Comparison of ENCODE assay signal across 13 cellular contexts in genomic region chr17:31415640-31416502, GRCh38. TPM values are rescaled to one million over a fixed set of nuclear protein-coding genes. Genes with fewer than 3 reads are reported as not detected.
DNase-seq lines count a peak whose midpoint lies in the region; ATAC-seq and TF ChIP-seq lines count a peak whose summit lies in the region.
"Had no signal": no experiment of that assay in that cellular context is flagged by ENCODE, and none has a peak within 500 bp of the region (broad histone marks: within the 10 kb centered on the region; RNA-seq: fewer than 3 reads in every experiment).

No MANE protein-coding gene starts in this region.

- POLR2A ChIA-PET in Caco-2 (lab: Charles Lee) = no interaction called here

- no peak for DNase-seq in Caco-2
- no peak for DNase-seq in SJCRH30
- DNase-seq in endodermal cell = no peak
- DNase-seq in posterior vena cava (ENCODE audit: low spot score) = peak; percentile 71
- DNase-seq in mucosa of gallbladder (ENCODE audit: low spot score) = no peak
- no peak for DNase-seq in mesothelial cell of epicardium (ENCODE audit: low spot score in 2 of 2, unreplicated experiment in 2 of 2)
- DNase-seq: EL, NCI-H1930, NCI-H2171, NCI-H510A treated with DMSO at 0.1 percent for 48 hours had no signal

- H3K27ac ChIP-seq in SJCRH30 (peak overlapping the region; percentile 66), endodermal cell (ENCODE audit: low read depth, low read length) (peak overlapping the region; percentile 57)
- H3K27ac ChIP-seq: SJSA1 had no signal

- no peaks in the 10 kb centered on the region for H3K4me1 ChIP-seq in Caco-2
- peaks cover 45% of the 10 kb centered on the region for H3K4me1 ChIP-seq in SJCRH30
- H3K4me1 ChIP-seq in endodermal cell (ENCODE audit: control insufficient read depth, insufficient read depth, low read length) = no peaks in the 10 kb centered on the region

- H3K27ac Mint-ChIP-seq in Caco-2 (ENCODE audit: unreplicated experiment) = peak overlapping the region; percentile 49
- H3K27ac Mint-ChIP-seq in endodermal cell = no peak overlapping the region
- H3K27ac Mint-ChIP-seq in mesothelial cell of epicardium = no peak overlapping the region

- H3K4me3 Mint-ChIP-seq in Caco-2 (ENCODE audit: unreplicated experiment) (no peak overlapping the region), endodermal cell (no peak overlapping the region), mesothelial cell of epicardium (no peak overlapping the region)

- TF ChIP-seq CTCF in Caco-2 (IDR thresholded peaks at IDR 0.05; ENCODE audit: insufficient read depth in 1 of 2, low read depth in 1 of 2, low read length in 1 of 2, severe bottlenecking in 1 of 2, unreplicated experiment in 1 of 2) (no peak), endodermal cell (conservative IDR thresholded peaks at IDR 0.05) (no peak), mesothelial cell of epicardium (IDR thresholded peaks at IDR 0.05; ENCODE audit: unreplicated experiment) (no peak)

- H3K27me3 ChIP-seq in Caco-2 (replicated peaks; ENCODE audit: control insufficient read depth, insufficient read depth, low read length) = no peaks in the 10 kb centered on the region
- no peaks in the 10 kb centered on the region for H3K27me3 ChIP-seq in SJCRH30
- H3K27me3 ChIP-seq in endodermal cell (ENCODE audit: control insufficient read depth, insufficient read depth, low read length, poor library complexity, severe bottlenecking) = no peaks in the 10 kb centered on the region
- H3K27me3 ChIP-seq: SJSA1 had no signal

- H3K36me3 Mint-ChIP-seq in Caco-2 (ENCODE audit: insufficient read depth, unreplicated experiment) (no peaks in the 10 kb centered on the region), endodermal cell (ENCODE audit: low read depth) (no peaks in the 10 kb centered on the region), mesothelial cell of epicardium (no peaks in the 10 kb centered on the region)

- H3K9me3 ChIP-seq in Caco-2 (no peaks in the 10 kb centered on the region; the same call in 1 of the 2 replicates), SJCRH30 (replicated peaks) (no peaks in the 10 kb centered on the region), endodermal cell (ENCODE audit: control insufficient read depth, low read length) (no peaks in the 10 kb centered on the region)
- H3K9me3 ChIP-seq: SJSA1 had no signal

- H3K4me1 Mint-ChIP-seq in Caco-2 (ENCODE audit: low read depth, unreplicated experiment) (no peaks in the 10 kb centered on the region), endodermal cell (peaks cover 7% of the 10 kb centered on the region), mesothelial cell of epicardium (no peaks in the 10 kb centered on the region)

- no peak overlapping the region for H3K4me3 ChIP-seq in Caco-2 (ENCODE audit: low read depth, low read length)
- no peak overlapping the region for H3K4me3 ChIP-seq in SJCRH30
- no peak overlapping the region for H3K4me3 ChIP-seq in endodermal cell (ENCODE audit: low read length)
- H3K4me3 ChIP-seq: SJSA1 had no signal

- H3K9me3 Mint-ChIP-seq in Caco-2 (ENCODE audit: unreplicated experiment) (no peaks in the 10 kb centered on the region), endodermal cell (no peaks in the 10 kb centered on the region), mesothelial cell of epicardium (no peaks in the 10 kb centered on the region)

- no peaks in the 10 kb centered on the region for H3K27me3 Mint-ChIP-seq in Caco-2 (ENCODE audit: insufficient read depth, unreplicated experiment)
- no peaks in the 10 kb centered on the region for H3K27me3 Mint-ChIP-seq in endodermal cell (ENCODE audit: insufficient read depth)
- H3K27me3 Mint-ChIP-seq in mesothelial cell of epicardium (ENCODE audit: low read depth) = peaks cover 18% of the 10 kb centered on the region

- BruUV-seq in Caco-2 (replicated peaks; lab: Mats Ljungman, UMichigan) = no TSS peak

- no peak overlapping the region for H3K9ac ChIP-seq in endodermal cell (ENCODE audit: extremely low read depth, low read length, poor library complexity, severe bottlenecking)

- 90 to 96% methylated on average over 16 to 22 of the region's 22 CpGs for WGBS in endodermal cell (ENCODE audit: insufficient coverage in 1 of 2, insufficient read length in 1 of 2), 2 experiments

- CTCF ChIA-PET in Caco-2 (lab: Charles Lee) = no interaction called here

- intact Hi-C loops in Caco-2 (cut with micrococcal nuclease; ENCODE audit: unreplicated experiment) (no loop called here), posterior vena cava (cut with DNase I) (no loop called here)

- no peaks in the 10 kb centered on the region for H3K36me3 ChIP-seq in Caco-2 (ENCODE audit: control insufficient read depth, insufficient read depth, low read length)
- H3K36me3 ChIP-seq in SJCRH30 = no peaks in the 10 kb centered on the region
- no peaks in the 10 kb centered on the region for H3K36me3 ChIP-seq in endodermal cell (ENCODE audit: control insufficient read depth, insufficient read depth, low read length)
- H3K36me3 ChIP-seq: SJSA1 had no signal

- ATAC-seq in GM19324 (IDR thresholded peaks at IDR 0.05; ENCODE audit: low FRiP score, unreplicated experiment) = no peak
- no peak for ATAC-seq in HG02678 (IDR thresholded peaks at IDR 0.05; ENCODE audit: unreplicated experiment)

RNA-seq across cellular contexts. Expression of gene RAB11FIP4, which starts 24.4 kb away (rescaled TPM):
- total RNA-seq in Caco-2 (2022) (84.2 and 90.3 TPM in 2 replicates), endodermal cell (10 to 100 TPM; 35.6 to 62.2 TPM), posterior vena cava (1 to 10 TPM in 1 of 2 donors, under 1 TPM in 1; 0.83 to 1.0 TPM), mucosa of gallbladder (37.6 TPM), mesothelial cell of epicardium (21.1 to 21.8 TPM (median 21.2 TPM) in 3 replicates)
- total RNA-seq in SJCRH30 (2014; rRNA removed; shearing (Covaris generic)) = 0.04 and 0.05 TPM in 2 replicates
- 12.5 TPM for polyA plus RNA-seq in endodermal cell (2013, experiment 1 of 2)
- polyA plus RNA-seq in endodermal cell (2013, experiment 2 of 2) = 12.2 TPM

Comparison
In these comparisons a context has a peak if more than half of its experiments do, and no peak if none do; other contexts are left out.
1. RNA of gene RAB11FIP4, which starts 24.4 kb away (total RNA-seq): 84.2 to 90.3 TPM in Caco-2, 35.6 to 62.2 TPM in endodermal cell, 37.6 TPM in mucosa of gallbladder (single experiment) and 21.1 to 21.8 TPM in mesothelial cell of epicardium; 0.83 to 1.0 TPM in posterior vena cava and 0.04 to 0.05 TPM in SJCRH30; every median in the first group is over 10 times any median in the second.